16 cellular contexts compared by ENCODE assay signal in the genomic region with DNA sequence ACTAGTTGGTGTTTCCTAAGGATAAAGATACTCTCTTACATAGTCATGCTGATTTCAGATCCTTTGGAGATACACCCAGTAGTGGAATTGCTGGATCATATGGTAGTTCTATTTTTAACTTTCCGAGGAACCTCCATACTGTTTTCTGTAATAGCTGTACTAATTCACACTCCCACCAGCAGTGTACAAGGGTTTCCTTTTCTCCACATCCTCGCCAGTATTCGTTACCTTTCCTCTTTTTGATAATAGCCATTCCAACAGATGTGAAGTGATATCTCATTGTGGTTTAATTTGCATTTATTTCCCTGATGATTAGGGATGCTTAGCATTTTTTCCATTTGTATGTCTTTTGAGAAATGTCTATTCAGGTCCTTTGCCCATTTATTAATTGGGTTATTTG. TPM values are rescaled to one million over a fixed set of nuclear protein-coding genes. Genes with fewer than 3 reads are reported as not detected.
DNase-seq lines count a peak whose midpoint lies in the region; ATAC-seq and TF ChIP-seq lines count a peak whose summit lies in the region.
"Had no signal": no experiment of that assay in that cellular context is flagged by ENCODE, and none has a peak within 500 bp of the region (broad histone marks: within the 10 kb centered on the region; RNA-seq: fewer than 3 reads in every experiment).

No MANE protein-coding gene starts in this region.

- intact Hi-C loops in activated CD4-positive, alpha-beta T cell treated with anti-CD3 and anti-CD28 coated beads for 36 hours (cut with DNase I, micrococcal nuclease): no loop called here
- intact Hi-C loops in activated CD4-positive, alpha-beta memory T cell treated with anti-CD3 and anti-CD28 coated beads for 36 hours (cut with micrococcal nuclease): no loop called here

- H3K27ac Mint-ChIP-seq in activated CD4-positive, alpha-beta T cell treated with anti-CD3 and anti-CD28 coated beads for 36 hours: peak overlapping the region; percentile 7
- H3K27ac Mint-ChIP-seq in progenitor cell of endocrine pancreas: peak overlapping the region; percentile 37
- no peak overlapping the region for H3K27ac Mint-ChIP-seq in activated CD4-positive, alpha-beta memory T cell treated with anti-CD3 and anti-CD28 coated beads for 36 hours

- no peaks in the 10 kb centered on the region for H3K27me3 ChIP-seq in GM23248 (replicated peaks; ENCODE audit: insufficient read depth)

- H3K36me3 ChIP-seq in GM23248 (ENCODE audit: low read depth): peaks cover 32% of the 10 kb centered on the region

- H3K27me3 Mint-ChIP-seq in activated CD4-positive, alpha-beta T cell treated with anti-CD3 and anti-CD28 coated beads for 36 hours: no peaks in the 10 kb centered on the region
- no peaks in the 10 kb centered on the region for H3K27me3 Mint-ChIP-seq in progenitor cell of endocrine pancreas
- no peaks in the 10 kb centered on the region for H3K27me3 Mint-ChIP-seq in activated CD4-positive, alpha-beta memory T cell treated with anti-CD3 and anti-CD28 coated beads for 36 hours

- peaks cover 34% of the 10 kb centered on the region for H3K4me1 ChIP-seq in GM23248 (ENCODE audit: insufficient read depth)

- 70 to 77% methylated on average over 3 of the region's 3 CpGs for WGBS in GM23248 (ENCODE audit: low coverage in 1 of 2, low lambda C conversion rate in 2 of 2, missing lambda C conversion rate in 2 of 2), 2 experiments

- H3K4me2 ChIP-seq in GM23248 (ENCODE audit: unreplicated experiment): no peak overlapping the region

- H3K4me3 ChIP-seq in GM23248: no peak overlapping the region

- H3K36me3 Mint-ChIP-seq in activated CD4-positive, alpha-beta T cell treated with anti-CD3 and anti-CD28 coated beads for 36 hours (ENCODE audit: low read depth): peaks cover 47% of the 10 kb centered on the region
- H3K36me3 Mint-ChIP-seq in progenitor cell of endocrine pancreas (ENCODE audit: insufficient read depth): peaks cover 17% of the 10 kb centered on the region
- peaks cover 34% of the 10 kb centered on the region for H3K36me3 Mint-ChIP-seq in activated CD4-positive, alpha-beta memory T cell treated with anti-CD3 and anti-CD28 coated beads for 36 hours

- no peak for DNase-seq in activated CD4-positive, alpha-beta T cell treated with anti-CD3 and anti-CD28 coated beads for 36 hours
- no peak for DNase-seq in activated CD4-positive, alpha-beta T cell treated with anti-CD3 and anti-CD28 coated beads, Interleukin-2, amount 50 U/mL, for 48 hours
- DNase-seq in GM23248 (peak; percentile 48), astrocyte of the hippocampus (ENCODE audit: low read depth, low spot score) (peak; percentile 35), progenitor cell of endocrine pancreas (ENCODE audit: low spot score, unreplicated experiment) (no peak), T-helper 1 cell (no peak)
- DNase-seq in activated CD4-positive, alpha-beta memory T cell treated with anti-CD3 and anti-CD28 coated beads for 36 hours: no peak
- DNase-seq: 8988T; Kasumi-1; NCI-H1105 treated with DMSO at 0.1 percent for 48 hours; NCI-H187; NCI-H226; NCI-H524 treated with DMSO at 0.1 percent for 48 hours; NK-92 treated with Interleukin-12 subunit alpha and Interleukin-12 subunit beta, amount 100 ng/mL, for 24 hours; SHP77 treated with DMSO at 0.1 percent for 48 hours had no signal

- no peaks in the 10 kb centered on the region for H3K9me3 Mint-ChIP-seq in activated CD4-positive, alpha-beta T cell treated with anti-CD3 and anti-CD28 coated beads for 36 hours (ENCODE audit: low read depth)
- no peaks in the 10 kb centered on the region for H3K9me3 Mint-ChIP-seq in progenitor cell of endocrine pancreas (ENCODE audit: low read depth)
- no peaks in the 10 kb centered on the region for H3K9me3 Mint-ChIP-seq in activated CD4-positive, alpha-beta memory T cell treated with anti-CD3 and anti-CD28 coated beads for 36 hours

- in situ Hi-C loops in GM23248 (cut with MboI): no loop called here

- peaks cover 24% of the 10 kb centered on the region for H3K4me1 Mint-ChIP-seq in activated CD4-positive, alpha-beta T cell treated with anti-CD3 and anti-CD28 coated beads for 36 hours
- no peaks in the 10 kb centered on the region for H3K4me1 Mint-ChIP-seq in progenitor cell of endocrine pancreas (ENCODE audit: low read depth)
- peaks cover 18% of the 10 kb centered on the region for H3K4me1 Mint-ChIP-seq in activated CD4-positive, alpha-beta memory T cell treated with anti-CD3 and anti-CD28 coated beads for 36 hours (ENCODE audit: low read depth)

- no peak overlapping the region for H3K4me3 Mint-ChIP-seq in activated CD4-positive, alpha-beta T cell treated with anti-CD3 and anti-CD28 coated beads for 36 hours
- H3K4me3 Mint-ChIP-seq in progenitor cell of endocrine pancreas (ENCODE audit: low read depth): no peak overlapping the region
- no peak overlapping the region for H3K4me3 Mint-ChIP-seq in activated CD4-positive, alpha-beta memory T cell treated with anti-CD3 and anti-CD28 coated beads for 36 hours

- no peak for ATAC-seq in activated CD4-positive, alpha-beta T cell treated with anti-CD3 and anti-CD28 coated beads for 36 hours
- no peak for ATAC-seq in GM19023 (IDR thresholded peaks at IDR 0.05; ENCODE audit: unreplicated experiment)

- peaks cover 98% of the 10 kb centered on the region for H3K79me2 ChIP-seq in GM23248 (ENCODE audit: insufficient read depth)

- no peaks in the 10 kb centered on the region for H4K20me1 ChIP-seq in GM23248 (ENCODE audit: insufficient read depth)

- no peak overlapping the region for H2AFZ ChIP-seq in GM23248

- H3F3A ChIP-seq in GM23248 (ENCODE audit: insufficient read depth): peaks cover 55% of the 10 kb centered on the region

- no peaks in the 10 kb centered on the region for H3K9me2 ChIP-seq in GM23248 (ENCODE audit: insufficient read depth)

- no peak overlapping the region for H3K9ac ChIP-seq in GM23248

- H3K27ac ChIP-seq in GM23248: peak overlapping the region; percentile 5; the same call in 1 of the 2 replicates

- POLR2A ChIA-PET in activated CD4-positive, alpha-beta T cell treated with anti-CD3 and anti-CD28 coated beads for 36 hours (lab: Charles Lee): no interaction called here
- POLR2A ChIA-PET in activated CD4-positive, alpha-beta memory T cell treated with anti-CD3 and anti-CD28 coated beads for 36 hours (lab: Charles Lee): no interaction called here

- CTCF ChIA-PET in activated CD4-positive, alpha-beta T cell treated with anti-CD3 and anti-CD28 coated beads for 36 hours (lab: Charles Lee): interaction anchor here (1.1 kb wide), 1 partner anchor 312 kb away, joined by 3 read pairs; no protein-coding TSS in a partner anchor
- CTCF ChIA-PET in activated CD4-positive, alpha-beta memory T cell treated with anti-CD3 and anti-CD28 coated beads for 36 hours (lab: Charles Lee): interaction anchor here (0.7 kb wide), 1 partner anchor 16 kb away, joined by 3 read pairs; no protein-coding TSS in a partner anchor

- no peaks in the 10 kb centered on the region for H3K9me3 ChIP-seq in GM23248 (ENCODE audit: low read depth)

- no peak for TF ChIP-seq CTCF in progenitor cell of endocrine pancreas (IDR thresholded peaks at IDR 0.05; ENCODE audit: unreplicated experiment)

RNA-seq across cellular contexts. Expression of a gene that starts 34.0 kb away (rescaled TPM):
- 100 to 1,000 TPM; 326 to 388 TPM for total RNA-seq in activated CD4-positive, alpha-beta T cell treated with anti-CD3 and anti-CD28 coated beads for 36 hours
- 125 and 126 TPM in 2 replicates for total RNA-seq in GM23248 (2014; rRNA removed; shearing (Covaris generic))
- 160 and 161 TPM in 2 replicates for polyA plus RNA-seq in GM23248 (2016; fragmentation: Nextera tagmentation; extraction: Ambion mirVana)
- total RNA-seq in progenitor cell of endocrine pancreas: 188 and 193 TPM in 2 replicates
- 100 to 1,000 TPM; 401 to 406 TPM for total RNA-seq in activated CD4-positive, alpha-beta memory T cell treated with anti-CD3 and anti-CD28 coated beads for 36 hours

Comparison
In these comparisons a context has a peak if more than half of its experiments do, and no peak if none do; other contexts are left out.
1. DNase-seq: peak in GM23248 (single experiment) and astrocyte of the hippocampus (single experiment); none in activated CD4-positive, alpha-beta T cell treated with anti-CD3 and anti-CD28 coated beads for 36 hours (single experiment), activated CD4-positive, alpha-beta T cell treated with anti-CD3 and anti-CD28 coated beads, Interleukin-2, amount 50 U/mL, for 48 hours (0 of 2), progenitor cell of endocrine pancreas (single experiment), activated CD4-positive, alpha-beta memory T cell treated with anti-CD3 and anti-CD28 coated beads for 36 hours (single experiment) and T-helper 1 cell (0 of 5).